Comparison of ENCODE assay signal across 8 cellular contexts in genomic region chr5:14190194-14191164, GRCh38. TPM values are rescaled to one million over a fixed set of nuclear protein-coding genes. Genes with fewer than 3 reads are reported as not detected.
DNase-seq lines count a peak whose midpoint lies in the region; ATAC-seq and TF ChIP-seq lines count a peak whose summit lies in the region.

No MANE protein-coding gene starts in this region.

- H2BK15ac ChIP-seq in mesenchymal stem cell (ENCODE audit: low read depth, poor library complexity, severe bottlenecking) = no peak overlapping the region

- H2BK12ac ChIP-seq in mesenchymal stem cell (ENCODE audit: low read length in 2 of 2) = peak overlapping the region; percentile 49 to 83

- peak overlapping the region in 1 of 2 experiments; percentile 89 for H3K14ac ChIP-seq in mesenchymal stem cell (ENCODE audit: low read length in 2 of 2)

- 31% methylated on average over 10 of the region's 13 CpGs for WGBS in mesenchymal stem cell
- 70 to 88% (median 83%) methylated on average over 13 of the region's 13 CpGs for WGBS in spleen, 5 donors

- no peak for ATAC-seq in HG03139 (IDR thresholded peaks at IDR 0.05; ENCODE audit: unreplicated experiment)

- no peaks in the 10 kb centered on the region for H3K9me3 Mint-ChIP-seq in chondrocyte (ENCODE audit: low read depth)

- CTCF ChIA-PET in A673 (lab: Charles Lee) = no interaction called here

- BruUV-seq in A673 (replicated peaks; lab: Mats Ljungman, UMichigan) = no TSS peak

- peak overlapping the region in 1 of 2 experiments; percentile 96 for H3K4ac ChIP-seq in mesenchymal stem cell (ENCODE audit: low read depth in 1 of 2, low read length in 2 of 2)

- H3K27ac ChIP-seq in A673 (ENCODE audit: low read depth, low read length, poor library complexity, severe bottlenecking) (no peak overlapping the region), mesenchymal stem cell (ENCODE audit: low read length, poor library complexity, severe bottlenecking) (peak overlapping the region; percentile 95), spleen (no peak overlapping the region)

- TF ChIP-seq CTCF in A673 (conservative IDR thresholded peaks at IDR 0.05; ENCODE audit: low read depth, low read length) (no peak), chondrocyte (IDR thresholded peaks at IDR 0.05) (no peak), spleen (IDR thresholded peaks at IDR 0.05 in 8 of 11, conservative IDR thresholded peaks at IDR 0.05 in 3 of 11) (no peak)

- H4K91ac ChIP-seq in mesenchymal stem cell (ENCODE audit: low read length) = peak overlapping the region; percentile 34

- H3K4me2 ChIP-seq in mesenchymal stem cell (ENCODE audit: low read length, poor library complexity, severe bottlenecking) = peak overlapping the region; percentile 54

- peak overlapping the region; percentile 35 for H3K4me3 Mint-ChIP-seq in chondrocyte (ENCODE audit: unreplicated experiment)

- H3K4me1 ChIP-seq in A673 (ENCODE audit: insufficient read depth, low read length, poor library complexity, severe bottlenecking) = peaks cover 43% of the 10 kb centered on the region
- peaks cover 18% of the 10 kb centered on the region for H3K4me1 ChIP-seq in mesenchymal stem cell (ENCODE audit: control insufficient read depth, insufficient read depth, low read depth, low read length)
- peaks cover 3 to 82% (median 34%) of the 10 kb centered on the region in 6 donors for H3K4me1 ChIP-seq in spleen

- DNase-seq in A673 (ENCODE audit: low spot score) (peak; percentile 49), NCI-H1417 treated with DMSO at 0.1 percent for 48 hours (lab: John Stamatoyannopoulos, UW) (peak; percentile 81), chondrocyte (ENCODE audit: low spot score) (no peak), mesenchymal stem cell (peak; percentile 99), Ammon's horn (ENCODE audit: low spot score) (no peak), spleen (no peak), H7 (no peak)

- peak overlapping the region; percentile 80 to 98 for H3K18ac ChIP-seq in mesenchymal stem cell (ENCODE audit: low read depth in 1 of 2, low read length in 2 of 2)

- H3K23ac ChIP-seq in mesenchymal stem cell (ENCODE audit: low read length in 2 of 2) = no peak overlapping the region

- H3K27ac Mint-ChIP-seq in chondrocyte (ENCODE audit: unreplicated experiment) = peak overlapping the region; percentile 96

- no peaks in the 10 kb centered on the region for H3K79me1 ChIP-seq in mesenchymal stem cell (replicated peaks; ENCODE audit: low read length, poor library complexity, severe bottlenecking)

- H2BK5ac ChIP-seq in mesenchymal stem cell (ENCODE audit: low read depth, low read length, poor library complexity, severe bottlenecking) = peak overlapping the region; percentile 9

- H3K36me3 Mint-ChIP-seq in chondrocyte (ENCODE audit: low read depth) = peaks cover 3% of the 10 kb centered on the region

- POLR2A ChIA-PET in A673 (lab: Charles Lee; ENCODE audit: low non-redundant PET) = no interaction called here

- H3K27me3 ChIP-seq in A673 (replicated peaks; ENCODE audit: insufficient read depth, low read depth, low read length, poor library complexity) (no peaks in the 10 kb centered on the region), mesenchymal stem cell (ENCODE audit: control insufficient read depth in 1 of 2, insufficient read depth in 1 of 2, low read length in 2 of 2) (no peaks in the 10 kb centered on the region), spleen (replicated peaks in 1 of 7) (no peaks in the 10 kb centered on the region), H7 (ENCODE audit: control insufficient read depth, insufficient read depth, low read length) (no peaks in the 10 kb centered on the region)

- H3K36me3 ChIP-seq in A673 (ENCODE audit: insufficient read depth, low read length, poor library complexity, severe bottlenecking) = no peaks in the 10 kb centered on the region
- H3K36me3 ChIP-seq in mesenchymal stem cell (ENCODE audit: control insufficient read depth in 1 of 2, insufficient read depth in 2 of 2, low read depth in 1 of 2, low read length in 2 of 2) = peaks cover 0 to 10% of the 10 kb centered on the region in 2 experiments
- no peaks in the 10 kb centered on the region for H3K36me3 ChIP-seq in spleen
- H3K36me3 ChIP-seq in H7 (replicated peaks; ENCODE audit: control insufficient read depth, insufficient read depth, low read length) = no peaks in the 10 kb centered on the region

- peak overlapping the region; percentile 79 for H3K9ac ChIP-seq in mesenchymal stem cell (ENCODE audit: low read length)

- H3K4me1 Mint-ChIP-seq in chondrocyte (ENCODE audit: low read depth) = peaks cover 95% of the 10 kb centered on the region

- no peak overlapping the region for H2AFZ ChIP-seq in mesenchymal stem cell (ENCODE audit: low read depth, low read length)

- TF ChIP-seq POLR2A in spleen (IDR thresholded peaks at IDR 0.05) = no peak

- H3K27me3 Mint-ChIP-seq in chondrocyte (ENCODE audit: low read depth) = no peaks in the 10 kb centered on the region

- peak overlapping the region; percentile 67 for H2BK120ac ChIP-seq in mesenchymal stem cell (ENCODE audit: low read depth, low read length)

- H3K4me3 ChIP-seq in A673 (ENCODE audit: low read depth, low read length, poor library complexity, severe bottlenecking) (no peak overlapping the region), mesenchymal stem cell (ENCODE audit: insufficient read depth in 1 of 2, low read depth in 1 of 2, low read length in 2 of 2) (peak overlapping the region in 1 of 2 experiments; percentile 67), spleen (no peak overlapping the region), H7 (ENCODE audit: insufficient read depth, low read depth, low read length) (no peak overlapping the region)

- intact Hi-C loops in A673 (cut with micrococcal nuclease; ENCODE audit: unreplicated experiment) = no loop called here
- intact Hi-C loops in spleen (cut with DNase I; ENCODE audit: low total_unique reads) = no loop called here

- H2AK5ac ChIP-seq in mesenchymal stem cell (ENCODE audit: low read length, severe bottlenecking) = peak overlapping the region; percentile 50

- H4K8ac ChIP-seq in mesenchymal stem cell (ENCODE audit: low read length) = peak overlapping the region; percentile 3

- H3K9me3 ChIP-seq in A673 (ENCODE audit: low read depth, low read length, poor library complexity, severe bottlenecking) (no peaks in the 10 kb centered on the region), mesenchymal stem cell (ENCODE audit: control insufficient read depth, low read length) (no peaks in the 10 kb centered on the region), spleen (no peaks in the 10 kb centered on the region)

RNA-seq across cellular contexts. Expression of gene TRIO, which starts 47.3 kb away (rescaled TPM):
- total RNA-seq in A673 (2021) = 99.8 and 105 TPM in 2 replicates
- 200 to 271 TPM (median 217 TPM) in 3 replicates for total RNA-seq in chondrocyte
- 39.8 TPM for polyA plus RNA-seq in mesenchymal stem cell (2013, experiment 1 of 2)
- 39.0 TPM for polyA plus RNA-seq in mesenchymal stem cell (2013, experiment 2 of 2)
- total RNA-seq in spleen = 100 to 1,000 TPM; 139 to 280 (median 214) TPM
- 10 to 100 TPM; 21.5 to 63.1 (median 55.2) TPM for polyA plus RNA-seq in spleen
- 39.7 and 49.3 TPM in 2 replicates for total RNA-seq in H7 (2014; rRNA removed; shearing (Covaris generic))

Comparison
In these comparisons a context has a peak if more than half of its experiments do, and no peak if none do; other contexts are left out.
1. DNase-seq: peak in A673 (single experiment), NCI-H1417 treated with DMSO at 0.1 percent for 48 hours (single experiment) and mesenchymal stem cell (single experiment); none in chondrocyte (single experiment), Ammon's horn (single experiment), spleen (single experiment) and H7 (single experiment).